7 cellular contexts compared by ENCODE assay signal in the genomic region with DNA sequence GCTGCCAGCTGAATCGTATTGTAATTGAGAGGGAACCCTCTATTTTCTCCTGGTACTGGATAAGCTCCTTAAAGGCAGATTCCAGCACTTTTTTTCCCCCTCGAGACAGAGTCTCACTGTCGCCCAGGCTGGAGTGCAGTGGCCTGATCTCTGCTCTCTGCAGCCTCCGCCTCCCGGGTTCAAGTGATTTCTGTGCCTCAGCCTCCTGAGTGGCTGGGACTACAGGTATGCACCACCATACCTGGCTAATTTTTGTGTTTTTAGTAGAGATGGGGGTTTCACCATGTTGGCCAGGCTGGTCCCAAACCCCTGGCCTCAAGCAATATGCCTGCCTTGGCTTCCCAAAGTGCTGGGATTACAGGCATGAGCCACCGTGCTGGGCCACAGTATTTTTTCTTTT. TPM values are rescaled to one million over a fixed set of nuclear protein-coding genes. Genes with fewer than 3 reads are reported as not detected.
A peak's percentile ranks its signal among the peaks of the same experiment; 100 is the strongest.
DNase-seq lines count a peak whose midpoint lies in the region; ATAC-seq and TF ChIP-seq lines count a peak whose summit lies in the region.
"Not testable (repeated sequence)": the region's sequence is repeated elsewhere in the genome, so short reads cannot be mapped to it uniquely, and the experiment has no call there.

No MANE protein-coding gene starts in this region.

- BruUV-seq in MCF 10A (replicated peaks; lab: Mats Ljungman, UMichigan), result not testable (repeated sequence)

- not testable (repeated sequence) for H3K27me3 Mint-ChIP-seq in MCF 10A (ENCODE audit: insufficient read depth, unreplicated experiment)

- H3K4me3 ChIP-seq in skin epidermis, result not testable (repeated sequence)

- not testable (repeated sequence) for ATAC-seq in foreskin keratinocyte

- CTCF ChIA-PET in MCF 10A (lab: Yijun Ruan, JAX), result interaction anchor here (1.1 to 6.1 kb wide), 4 partner anchors 18 to 134 kb away, joined by 5 to 127 read pairs (median 6); no protein-coding TSS in a partner anchor

- POLR2A ChIA-PET in MCF 10A (lab: Yijun Ruan, JAX), result interaction anchor here (0.6 to 8.0 kb wide), 6 partner anchors 20 to 506 kb away, joined by 3 to 292 read pairs (median 4); no protein-coding TSS in a partner anchor

- not testable (repeated sequence) for H3K4me3 Mint-ChIP-seq in MCF 10A (ENCODE audit: unreplicated experiment)

- H3K27ac Mint-ChIP-seq in MCF 10A (ENCODE audit: low read depth, unreplicated experiment), result peak overlapping the region; percentile 64

- intact Hi-C loops in MCF 10A (cut with micrococcal nuclease), result loop anchor here (5.0 kb wide), 1 partner anchor 133 kb away; no protein-coding TSS in a partner anchor

- H3K4me1 Mint-ChIP-seq in MCF 10A (ENCODE audit: insufficient read depth, unreplicated experiment), result peaks cover 13% of the 10 kb centered on the region

- DNase-seq in NCI-H82 (lab: John Stamatoyannopoulos, UW), result peak; percentile 31
- peak; percentile 48 for DNase-seq in activated CD8-positive, alpha-beta memory T cell treated with anti-CD3 and anti-CD28 coated beads for 24 hours
- DNase-seq in activated effector memory CD4-positive, alpha-beta T cell treated with anti-CD3 and anti-CD28 coated beads, Interleukin-2, amount 50 U/mL, for 16 hours, result peak; percentile 47
- DNase-seq in MCF 10A (ENCODE audit: unreplicated experiment); foreskin keratinocyte: not testable (repeated sequence)
- peak; percentile 77 for DNase-seq in mesenteric fat pad (ENCODE audit: low spot score)

- peaks cover 33% of the 10 kb centered on the region for H3K36me3 Mint-ChIP-seq in MCF 10A (ENCODE audit: insufficient read depth, unreplicated experiment)

- not testable (repeated sequence) for H3K9me3 Mint-ChIP-seq in MCF 10A (ENCODE audit: unreplicated experiment)

- TF ChIP-seq CTCF in MCF 10A (IDR thresholded peaks at IDR 0.05; ENCODE audit: unreplicated experiment); foreskin keratinocyte (conservative IDR thresholded peaks at IDR 0.05): not testable (repeated sequence)

- not testable (repeated sequence) for H3K4me1 ChIP-seq in foreskin keratinocyte

- H3K27ac ChIP-seq in foreskin keratinocyte, result peak overlapping the region; percentile 97
- H3K27ac ChIP-seq in skin epidermis, result peak overlapping the region in 11 of 21 experiments; percentile 6 to 87 (median 51)

- H3K27me3 ChIP-seq in foreskin keratinocyte, result not testable (repeated sequence)

RNA-seq across cellular contexts. Expression of a gene that starts 30.9 kb away (rescaled TPM):
- total RNA-seq in MCF 10A (2022), result 33.4 and 41.8 TPM in 2 replicates
- total RNA-seq in foreskin keratinocyte, result 19.3 and 20.7 TPM in 2 replicates
- polyA plus RNA-seq in foreskin keratinocyte, result 11.3 and 12.1 TPM in 2 replicates
- total RNA-seq in mesenteric fat pad, result 14.9 TPM

RNA-seq across cellular contexts. Expression of a gene that starts 47.4 kb away (rescaled TPM):
- 92.6 and 115 TPM in 2 replicates for total RNA-seq in MCF 10A (2022)
- 31.5 and 34.4 TPM in 2 replicates for total RNA-seq in foreskin keratinocyte
- polyA plus RNA-seq in foreskin keratinocyte, result 6.6 and 6.8 TPM in 2 replicates
- 99.9 TPM for total RNA-seq in mesenteric fat pad

RNA-seq across cellular contexts. Expression of a gene that starts 56.9 kb away (rescaled TPM):
- total RNA-seq in MCF 10A (2022) (74.9 and 93.4 TPM in 2 replicates), foreskin keratinocyte (48.8 and 62.1 TPM in 2 replicates), mesenteric fat pad (55.2 TPM)
- 25.2 and 36.8 TPM in 2 replicates for polyA plus RNA-seq in foreskin keratinocyte

RNA-seq across cellular contexts. Expression of a gene that starts 57.2 kb away (rescaled TPM):
- total RNA-seq in MCF 10A (2022) (18.0 and 26.1 TPM in 2 replicates), foreskin keratinocyte (37.0 and 42.8 TPM in 2 replicates), mesenteric fat pad (8.5 TPM)
- 17.5 and 20.2 TPM in 2 replicates for polyA plus RNA-seq in foreskin keratinocyte
